11 cellular contexts compared by ENCODE assay signal in the genomic region with DNA sequence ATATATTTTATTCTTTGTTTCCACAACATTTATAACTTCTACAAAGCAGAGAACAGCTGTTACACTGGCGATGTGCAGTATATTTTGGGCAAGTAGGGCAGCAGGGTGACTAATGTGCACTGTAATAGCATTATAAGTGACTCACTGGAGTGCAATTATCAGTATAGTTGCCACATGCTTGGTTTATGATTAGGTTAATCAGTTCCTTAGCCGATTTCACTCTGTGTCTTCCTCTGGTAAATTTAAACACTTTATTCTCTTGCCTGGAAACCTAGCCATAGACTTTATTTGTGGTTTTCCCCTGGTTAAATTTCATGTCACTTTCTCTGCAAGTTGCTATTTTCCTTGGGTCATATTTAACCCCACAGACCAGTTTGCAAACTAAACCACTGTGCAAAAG.
A peak's percentile ranks its signal among the peaks of the same experiment; 100 is the strongest.
DNase-seq lines count a peak whose midpoint lies in the region; ATAC-seq and TF ChIP-seq lines count a peak whose summit lies in the region.
"Had no signal": no experiment of that assay in that cellular context is flagged by ENCODE, and none has a peak within 500 bp of the region (broad histone marks: within the 10 kb centered on the region; RNA-seq: fewer than 3 reads in every experiment).

No MANE protein-coding gene starts in this region.

- H3K4me2 ChIP-seq in mammary epithelial cell (ENCODE audit: insufficient read depth, low read depth, low read length): no peak overlapping the region

- H3K9me3 ChIP-seq in mammary epithelial cell (replicated peaks; ENCODE audit: insufficient read depth, low read length): no peaks in the 10 kb centered on the region
- no peaks in the 10 kb centered on the region for H3K9me3 ChIP-seq in neuron (ENCODE audit: low read length)
- H3K9me3 ChIP-seq: psoas muscle had no signal

- dilution Hi-C loops in mammary epithelial cell (cut with HindIII; ENCODE audit: low sequenced_read_pairs): no loop called here

- intact Hi-C loops in mammary epithelial cell (cut with micrococcal nuclease): no loop called here

- WGBS in mammary epithelial cell (ENCODE audit: low coverage, missing lambda C conversion rate): 23% methylated on average over 2 of the region's 2 CpGs

- no peak overlapping the region for H3K27ac ChIP-seq in mammary epithelial cell (ENCODE audit: insufficient read depth, low read depth, low read length)
- H3K27ac ChIP-seq: psoas muscle had no signal

- no peak overlapping the region for H2AFZ ChIP-seq in mammary epithelial cell (ENCODE audit: low read depth, low read length)
- H2AFZ ChIP-seq in neuron (ENCODE audit: low read depth, low read length): peak overlapping the region; percentile 24

- H4K20me1 ChIP-seq in mammary epithelial cell (ENCODE audit: insufficient read depth, low read length): no peaks in the 10 kb centered on the region

- H3K36me3 ChIP-seq in mammary epithelial cell (ENCODE audit: insufficient read depth, low read length) (no peaks in the 10 kb centered on the region), neuron (ENCODE audit: insufficient read depth, low read length) (no peaks in the 10 kb centered on the region)

- no peak for TF ChIP-seq CTCF in mammary epithelial cell (conservative IDR thresholded peaks at IDR 0.05 in 1 of 2, IDR thresholded peaks at IDR 0.05 in 1 of 2; ENCODE audit: extremely low read depth in 1 of 2, insufficient read depth in 1 of 2, low read depth in 1 of 2, low read length in 2 of 2)

- no peaks in the 10 kb centered on the region for H3K79me2 ChIP-seq in mammary epithelial cell (ENCODE audit: insufficient read depth, low read length)

- CTCF ChIA-PET in mammary epithelial cell (lab: Charles Lee; ENCODE audit: low non-redundant PET): no interaction called here

- in situ Hi-C loops in Caki2 (cut with HindIII; ENCODE audit: low pct_unique_long_range_greater_than_20kb, low sequenced_read_pairs) (no loop called here), mammary epithelial cell (cut with MboI; ENCODE audit: low sequenced_read_pairs in 2 of 2) (no loop called here)

- no peak for ATAC-seq in HG03565 (IDR thresholded peaks at IDR 0.05; ENCODE audit: unreplicated experiment)

- H3K9ac ChIP-seq in mammary epithelial cell (ENCODE audit: insufficient read depth, low read length): no peak overlapping the region

- H3K27me3 ChIP-seq in mammary epithelial cell (ENCODE audit: insufficient read depth, low read length) (no peaks in the 10 kb centered on the region), neuron (ENCODE audit: insufficient read depth, low read length) (no peaks in the 10 kb centered on the region)

- H3K4me1 ChIP-seq in mammary epithelial cell (ENCODE audit: insufficient read depth, low read length): peaks cover 8% of the 10 kb centered on the region
- peaks cover 13% of the 10 kb centered on the region for H3K4me1 ChIP-seq in neuron (ENCODE audit: insufficient read depth, low read length)
- H3K4me1 ChIP-seq: psoas muscle had no signal

- peak; percentile 8 for DNase-seq in Caki2 (ENCODE audit: low read depth)
- peak; percentile 56 for DNase-seq in HS-27A (ENCODE audit: low read depth)
- peak; percentile 68 for DNase-seq in mammary epithelial cell
- no peak for DNase-seq in NCI-H187 treated with DMSO at 0.1 percent for 48 hours (lab: John Stamatoyannopoulos, UW)
- DNase-seq in effector CD8-positive, alpha-beta T cell (lab: John Stamatoyannopoulos, UW): no peak
- DNase-seq: activated B cell treated with CpG ODN at 0.5 μM for 24 hours, hippocampal formation, psoas muscle, SHP77 treated with DMSO at 0.1 percent for 48 hours had no signal

- no TSS peak for BruUV-seq in mammary epithelial cell (replicated peaks; lab: Mats Ljungman, UMichigan)

- no peak overlapping the region for H3K4me3 ChIP-seq in mammary epithelial cell (replicated peaks in 1 of 3; ENCODE audit: insufficient read depth in 1 of 3, low read depth in 2 of 3, low read length in 3 of 3)
- H3K4me3 ChIP-seq in neuron (ENCODE audit: low read length): no peak overlapping the region
- H3K4me3 ChIP-seq: psoas muscle had no signal

Comparison
In these comparisons a context has a peak if more than half of its experiments do, and no peak if none do; other contexts are left out.
1. DNase-seq: peak in Caki2 (single experiment), HS-27A (single experiment) and mammary epithelial cell (single experiment); none in NCI-H187 treated with DMSO at 0.1 percent for 48 hours (single experiment) and effector CD8-positive, alpha-beta T cell (single experiment).